ENCODE assay signal across 11 cellular contexts in genomic region chr4:129929052-129929451, GRCh38.
A peak's percentile ranks its signal among the peaks of the same experiment; 100 is the strongest.
DNase-seq lines count a peak whose midpoint lies in the region; ATAC-seq and TF ChIP-seq lines count a peak whose summit lies in the region.
"Had no signal": no experiment of that assay in that cellular context is flagged by ENCODE, and none has a peak within 500 bp of the region (broad histone marks: within the 10 kb centered on the region; RNA-seq: fewer than 3 reads in every experiment).

No MANE protein-coding gene starts in this region.

- H3K4me1 ChIP-seq in aorta (ENCODE audit: control insufficient read depth in 1 of 2, insufficient read depth in 2 of 2, low read length in 2 of 2) = no peaks in the 10 kb centered on the region
- H3K4me1 ChIP-seq in suprapubic skin = no peaks in the 10 kb centered on the region
- H3K4me1 ChIP-seq: adrenal gland had no signal

- H3K36me3 ChIP-seq in aorta (ENCODE audit: control insufficient read depth in 1 of 2, insufficient read depth in 2 of 2, low read length in 1 of 2) (no peaks in the 10 kb centered on the region), suprapubic skin (no peaks in the 10 kb centered on the region)
- H3K36me3 ChIP-seq: adrenal gland had no signal

- no peak for TF ChIP-seq CTCF in suprapubic skin (IDR thresholded peaks at IDR 0.05)

- H3K9me3 ChIP-seq in aorta (ENCODE audit: control insufficient read depth, low read length) (no peaks in the 10 kb centered on the region), suprapubic skin (no peaks in the 10 kb centered on the region)
- H3K9me3 ChIP-seq: adrenal gland had no signal

- no peak overlapping the region for H3K4me3 ChIP-seq in aorta (ENCODE audit: low read length in 2 of 2)
- no peak overlapping the region for H3K4me3 ChIP-seq in suprapubic skin
- H3K4me3 ChIP-seq: adrenal gland had no signal

- ATAC-seq in GM19463 (IDR thresholded peaks at IDR 0.05; ENCODE audit: unreplicated experiment) (peak; percentile 64), aorta (ENCODE audit: low FRiP score) (no peak), HG03571 (IDR thresholded peaks at IDR 0.05; ENCODE audit: unreplicated experiment) (no peak)
- ATAC-seq: CD8-positive, alpha-beta T cell had no signal

- H3K27ac ChIP-seq in aorta (ENCODE audit: low read depth in 1 of 2, low read length in 2 of 2) = no peak overlapping the region
- H3K27ac ChIP-seq in suprapubic skin = no peak overlapping the region
- H3K27ac ChIP-seq: adrenal gland had no signal

- DNase-seq in Ammon's horn (ENCODE audit: low spot score) (peak; percentile 6), NCI-H69 (lab: John Stamatoyannopoulos, UW) (peak; percentile 48), erythroblast (lab: John Stamatoyannopoulos, UW) (peak; percentile 1 to 4), aorta (no peak), suprapubic skin (ENCODE audit: low spot score in 2 of 2) (no peak)
- DNase-seq in activated effector memory CD4-positive, alpha-beta T cell treated with anti-CD3 and anti-CD28 coated beads, Interleukin-2, amount 50 U/mL, for 16 hours = no peak
- DNase-seq: adrenal gland; CD8-positive, alpha-beta T cell; stimulated activated CD8-positive, alpha-beta memory T cell treated with anti-CD3 and anti-CD28 coated beads, Interleukin-4, amount 100 ng/mL, for 48 hours had no signal

- H3K27me3 ChIP-seq in aorta (ENCODE audit: control insufficient read depth in 1 of 2, insufficient read depth in 2 of 2, low read length in 1 of 2) (no peaks in the 10 kb centered on the region), suprapubic skin (no peaks in the 10 kb centered on the region)
- H3K27me3 ChIP-seq: adrenal gland had no signal

- intact Hi-C loops in aorta (cut with DNase I) = no loop called here

- TF ChIP-seq EP300 in suprapubic skin (IDR thresholded peaks at IDR 0.05) = no peak

- 70 to 72% methylated on average over 1 of the region's 1 CpG for WGBS in aorta, 2 donors
- WGBS in suprapubic skin = 81% methylated on average over 1 of the region's 1 CpG

- TF ChIP-seq POLR2A in erythroblast (IDR thresholded peaks at IDR 0.05; ENCODE audit: low read length) = no peak
- TF ChIP-seq POLR2A in suprapubic skin (IDR thresholded peaks at IDR 0.05) = no peak

Comparison
In these comparisons a context has a peak if more than half of its experiments do, and no peak if none do; other contexts are left out.
1. DNase-seq: peak in Ammon's horn (single experiment), NCI-H69 (single experiment) and erythroblast (2 of 2); none in activated effector memory CD4-positive, alpha-beta T cell treated with anti-CD3 and anti-CD28 coated beads, Interleukin-2, amount 50 U/mL, for 16 hours (single experiment), aorta (0 of 2) and suprapubic skin (0 of 2).